ENCODE assay signal across 12 cellular contexts in genomic region chr7:70612811-70613210, GRCh38.
"Had no signal": no experiment of that assay in that cellular context is flagged by ENCODE, and none has a peak within 500 bp of the region (broad histone marks: within the 10 kb centered on the region; RNA-seq: fewer than 3 reads in every experiment).

No MANE protein-coding gene starts in this region.

- H3K27me3 ChIP-seq: body of pancreas, right atrium auricular region, uterus had no signal

- ATAC-seq: activated naive CD4-positive, alpha-beta T cell treated with anti-CD3 and anti-CD28 coated beads, Interleukin-2, amount 50 U/mL, for 72 hours; body of pancreas; lower lobe of right lung had no signal

- H3K4me3 Mint-ChIP-seq: activated T-cell treated with anti-CD3 and anti-CD28 coated beads, Interleukin-2, amount 50 U/mL, for 24 hours; dendritic cell treated with granulocyte-macrophage colony-stimulating factor and Interleukin-4, amounts not matched to agents 40 ng/mL and 50 ng/mL, for 4 days; mesothelial cell of epicardium had no signal

- H3K4me3 ChIP-seq: body of pancreas, lower lobe of right lung, right atrium auricular region, skin epidermis, uterus had no signal

- H3K36me3 ChIP-seq: lower lobe of right lung, right atrium auricular region, uterus had no signal

- H3K36me3 Mint-ChIP-seq: activated naive CD4-positive, alpha-beta T cell treated with anti-CD3 and anti-CD28 coated beads, Interleukin-2, amount 50 U/mL, for 72 hours had no signal

- H3K27ac Mint-ChIP-seq: activated naive CD4-positive, alpha-beta T cell treated with anti-CD3 and anti-CD28 coated beads, Interleukin-2, amount 50 U/mL, for 72 hours; activated T-cell treated with anti-CD3 and anti-CD28 coated beads, Interleukin-2, amount 50 U/mL, for 24 hours; dendritic cell treated with granulocyte-macrophage colony-stimulating factor and Interleukin-4, amounts not matched to agents 40 ng/mL and 50 ng/mL, for 4 days had no signal

- H3K4me1 ChIP-seq: lower lobe of right lung, uterus had no signal

- DNase-seq: activated effector memory CD4-positive, alpha-beta T cell treated with Interleukin-2 at 50 U/mL for 16 hours; activated T-cell treated with anti-CD3 and anti-CD28 coated beads, Interleukin-2, amount 50 U/mL, for 24 hours; amniotic stem cell; body of pancreas; lower lobe of right lung; posterior cingulate gyrus; uterus had no signal

- H3K27me3 Mint-ChIP-seq: activated T-cell treated with anti-CD3 and anti-CD28 coated beads, Interleukin-2, amount 50 U/mL, for 24 hours; dendritic cell treated with granulocyte-macrophage colony-stimulating factor and Interleukin-4, amounts not matched to agents 40 ng/mL and 50 ng/mL, for 4 days had no signal

- H3K9me3 Mint-ChIP-seq: activated naive CD4-positive, alpha-beta T cell treated with anti-CD3 and anti-CD28 coated beads, Interleukin-2, amount 50 U/mL, for 72 hours; activated T-cell treated with anti-CD3 and anti-CD28 coated beads, Interleukin-2, amount 50 U/mL, for 24 hours; dendritic cell treated with granulocyte-macrophage colony-stimulating factor and Interleukin-4, amounts not matched to agents 40 ng/mL and 50 ng/mL, for 4 days; mesothelial cell of epicardium had no signal

- H3K9me3 ChIP-seq: body of pancreas, lower lobe of right lung, right atrium auricular region, uterus had no signal
